23 cellular contexts compared by ENCODE assay signal in genomic region chrX:68753218-68753617, GRCh38.
DNase-seq lines count a peak whose midpoint lies in the region; ATAC-seq and TF ChIP-seq lines count a peak whose summit lies in the region.
"Had no signal": no experiment of that assay in that cellular context is flagged by ENCODE, and none has a peak within 500 bp of the region (broad histone marks: within the 10 kb centered on the region; RNA-seq: fewer than 3 reads in every experiment).

No MANE protein-coding gene starts in this region.

- no peak overlapping the region for H3K4me3 Mint-ChIP-seq in stimulated activated effector memory CD8-positive, alpha-beta T cell treated with anti-CD3 and anti-CD28 coated beads, Interleukin-12 subunit alpha, Interleukin-12 subunit beta, amount 100 ng/mL, for 72 hours
- H3K4me3 Mint-ChIP-seq: CD14-positive monocyte; CD4-positive, alpha-beta memory T cell; CD4-positive, CD25-positive, alpha-beta regulatory T cell; CD8-positive, alpha-beta memory T cell had no signal

- no peak for ATAC-seq in stimulated activated effector memory CD8-positive, alpha-beta T cell treated with anti-CD3 and anti-CD28 coated beads, Interleukin-12 subunit alpha, Interleukin-12 subunit beta, amount 100 ng/mL, for 72 hours
- ATAC-seq: GM12878 had no signal

- TF ChIP-seq CTCF in coronary artery (IDR thresholded peaks at IDR 0.05) = no peak

- no peak overlapping the region for H3K27ac ChIP-seq in coronary artery
- H3K27ac ChIP-seq: BLaER1 had no signal

- peaks cover 11% of the 10 kb centered on the region for H3K4me1 Mint-ChIP-seq in stimulated activated effector memory CD8-positive, alpha-beta T cell treated with anti-CD3 and anti-CD28 coated beads, Interleukin-12 subunit alpha, Interleukin-12 subunit beta, amount 100 ng/mL, for 72 hours
- H3K4me1 Mint-ChIP-seq: CD14-positive monocyte; CD4-positive, alpha-beta memory T cell; CD4-positive, CD25-positive, alpha-beta regulatory T cell; CD8-positive, alpha-beta memory T cell had no signal

- peak; percentile 31 for DNase-seq in coronary artery (ENCODE audit: low spot score)
- peak; percentile 17 for DNase-seq in islet precursor cell
- DNase-seq in ureter (ENCODE audit: low spot score) = peak; percentile 24
- no peak for DNase-seq in stimulated activated effector memory CD8-positive, alpha-beta T cell treated with anti-CD3 and anti-CD28 coated beads, Interleukin-12 subunit alpha, Interleukin-12 subunit beta, amount 100 ng/mL, for 72 hours (ENCODE audit: low spot score in 2 of 2)
- DNase-seq in GM19238 (ENCODE audit: insufficient read length, low spot score) = no peak
- DNase-seq: 8988T; ACHN; BE2C; C1 segment of cervical spinal cord; CD4-positive, CD25-positive, alpha-beta regulatory T cell; CD8-positive, alpha-beta memory T cell; COR-L47; DMS 273 treated with DMSO at 0.1 percent for 48 hours; DMS153; DMS53; DMS79; DND-41; EL; GDM1 had no signal

- H3K36me3 Mint-ChIP-seq in stimulated activated effector memory CD8-positive, alpha-beta T cell treated with anti-CD3 and anti-CD28 coated beads, Interleukin-12 subunit alpha, Interleukin-12 subunit beta, amount 100 ng/mL, for 72 hours = no peaks in the 10 kb centered on the region
- H3K36me3 Mint-ChIP-seq: CD14-positive monocyte; CD4-positive, alpha-beta memory T cell; CD4-positive, CD25-positive, alpha-beta regulatory T cell; CD8-positive, alpha-beta memory T cell had no signal

- no peak overlapping the region for H3K4me3 ChIP-seq in coronary artery
- H3K4me3 ChIP-seq: BLaER1, GM12878 had no signal

- no peaks in the 10 kb centered on the region for H3K9me3 Mint-ChIP-seq in stimulated activated effector memory CD8-positive, alpha-beta T cell treated with anti-CD3 and anti-CD28 coated beads, Interleukin-12 subunit alpha, Interleukin-12 subunit beta, amount 100 ng/mL, for 72 hours
- H3K9me3 Mint-ChIP-seq: CD4-positive, alpha-beta memory T cell; CD8-positive, alpha-beta memory T cell had no signal

- H3K27ac Mint-ChIP-seq in stimulated activated effector memory CD8-positive, alpha-beta T cell treated with anti-CD3 and anti-CD28 coated beads, Interleukin-12 subunit alpha, Interleukin-12 subunit beta, amount 100 ng/mL, for 72 hours = no peak overlapping the region
- H3K27ac Mint-ChIP-seq: CD14-positive monocyte; CD4-positive, alpha-beta memory T cell; CD4-positive, CD25-positive, alpha-beta regulatory T cell; CD8-positive, alpha-beta memory T cell had no signal

Comparison
In these comparisons a context has a peak if more than half of its experiments do, and no peak if none do; other contexts are left out.
1. DNase-seq: peak in coronary artery (single experiment), islet precursor cell (single experiment) and ureter (single experiment); none in stimulated activated effector memory CD8-positive, alpha-beta T cell treated with anti-CD3 and anti-CD28 coated beads, Interleukin-12 subunit alpha, Interleukin-12 subunit beta, amount 100 ng/mL, for 72 hours (0 of 2) and GM19238 (single experiment).